Comparison of ENCODE assay signal across 18 cellular contexts in genomic region chr5:156687514-156687913, GRCh38.
DNase-seq lines count a peak whose midpoint lies in the region; ATAC-seq, FAIRE-seq and TF ChIP-seq lines count a peak whose summit lies in the region.
"Had no signal": no experiment of that assay in that cellular context is flagged by ENCODE, and none has a peak within 500 bp of the region (broad histone marks: within the 10 kb centered on the region; RNA-seq: fewer than 3 reads in every experiment).

No MANE protein-coding gene starts in this region.

- POLR2A ChIA-PET in H1 (lab: Charles Lee; ENCODE audit: partially characterized antibody), result no interaction called here

- 95% methylated on average over 8 of the region's 8 CpGs; no CpG with 5 or more reads in 1 of the 2 experiments for WGBS in H1 (ENCODE audit: extremely low coverage in 1 of 2, insufficient coverage in 1 of 2, insufficient read length in 1 of 2, insufficient replicate concordance in 2 of 2, low coverage in 1 of 2, low lambda C conversion rate in 2 of 2, missing lambda C conversion rate in 1 of 2), 2 experiments

- H3K27ac ChIP-seq in H1 (ENCODE audit: low read depth, low read length) (no peak overlapping the region), left ventricle myocardium inferior (replicated peaks) (peak overlapping the region; percentile 77), neural cell (ENCODE audit: low read length) (peak overlapping the region; percentile 68), colonic mucosa (no peak overlapping the region)
- H3K27ac ChIP-seq: C4-2B, RWPE1 had no signal

- H3K18ac ChIP-seq in H1 (ENCODE audit: extremely low read depth, low read length), result no peak overlapping the region

- no peaks in the 10 kb centered on the region for H3K79me1 ChIP-seq in H1 (ENCODE audit: low read depth, low read length)

- H4K20me1 ChIP-seq in H1 (replicated peaks in 1 of 2; ENCODE audit: control insufficient read depth in 1 of 2, insufficient read depth in 2 of 2, low read length in 2 of 2) (no peaks in the 10 kb centered on the region), neural cell (ENCODE audit: insufficient read depth) (no peaks in the 10 kb centered on the region)

- H3F3A ChIP-seq in neural cell (ENCODE audit: insufficient read depth, low read length, poor library complexity, severe bottlenecking), result no peaks in the 10 kb centered on the region

- no peaks in the 10 kb centered on the region for H3K23me2 ChIP-seq in H1 (ENCODE audit: low read depth, low read length)

- H3K9me3 ChIP-seq in H1 (ENCODE audit: insufficient read depth in 2 of 2, low read depth in 1 of 2, low read length in 1 of 2) (no peaks in the 10 kb centered on the region), left ventricle myocardium inferior (replicated peaks) (no peaks in the 10 kb centered on the region), neural cell (ENCODE audit: low read length) (no peaks in the 10 kb centered on the region), colonic mucosa (no peaks in the 10 kb centered on the region)
- H3K9me3 ChIP-seq: MG63 had no signal

- no peak for TF ChIP-seq RAD21 in H1 (IDR thresholded peaks at IDR 0.05 in 1 of 2, conservative IDR thresholded peaks at IDR 0.05 in 1 of 2; ENCODE audit: low read depth in 2 of 2, low read length in 2 of 2)
- no peak for TF ChIP-seq RAD21 in neural cell (conservative IDR thresholded peaks at IDR 0.05)

- H3K23ac ChIP-seq in H1 (ENCODE audit: insufficient read length), result no peak overlapping the region

- TF ChIP-seq POLR2A in H1 (IDR thresholded peaks at IDR 0.05; ENCODE audit: control extremely low read depth in 1 of 2, low read depth in 2 of 2, low read length in 2 of 2), result no peak

- no peak overlapping the region for H3K4me2 ChIP-seq in H1 (ENCODE audit: insufficient read depth in 1 of 2, low read depth in 2 of 2, low read length in 2 of 2)
- no peak overlapping the region for H3K4me2 ChIP-seq in neural cell (ENCODE audit: low read length)

- H3K9ac ChIP-seq in H1 (replicated peaks in 1 of 4; ENCODE audit: extremely low read depth in 1 of 4, low read depth in 3 of 4, low read length in 3 of 4) (no peak overlapping the region; a peak in 1 of 7 replicates), neural cell (ENCODE audit: low read length) (peak overlapping the region; percentile 24), colonic mucosa (ENCODE audit: low read depth in 2 of 2, low read length in 2 of 2) (no peak overlapping the region)

- H2AFZ ChIP-seq in H1 (ENCODE audit: low read length) (peak overlapping the region; percentile 74; the same call in 1 of the 2 replicates), neural cell (ENCODE audit: low read depth, low read length) (no peak overlapping the region)

- H4K91ac ChIP-seq in H1 (replicated peaks; ENCODE audit: insufficient read length, low read length), result no peak overlapping the region

- H2AK5ac ChIP-seq in H1 (ENCODE audit: low read depth, low read length), result no peak overlapping the region

- no peak overlapping the region for H4K8ac ChIP-seq in H1 (ENCODE audit: extremely low read depth, insufficient read depth, low read length)

- intact Hi-C loops in left ventricle myocardium inferior (cut with micrococcal nuclease) (no loop called here), colonic mucosa (cut with DNase I) (no loop called here)

- no peak for ATAC-seq in HG02642 (IDR thresholded peaks at IDR 0.05; ENCODE audit: poor library complexity, unreplicated experiment)
- no peak for ATAC-seq in HG03571 (IDR thresholded peaks at IDR 0.05; ENCODE audit: unreplicated experiment)

- H3K9me2 ChIP-seq in neural cell (ENCODE audit: insufficient read depth, low read length), result no peaks in the 10 kb centered on the region

- TF ChIP-seq CTCF in H1 (IDR thresholded peaks at IDR 0.05; ENCODE audit: control extremely low read depth in 1 of 3, insufficient read depth in 1 of 3, low read depth in 1 of 3, low read length in 3 of 3) (no peak), left ventricle myocardium inferior (IDR thresholded peaks at IDR 0.05; ENCODE audit: borderline replicate concordance) (no peak), neural cell (IDR thresholded peaks at IDR 0.05; ENCODE audit: poor library complexity, severe bottlenecking) (no peak), colonic mucosa (IDR thresholded peaks at IDR 0.05) (no peak)

- no peaks in the 10 kb centered on the region for H3K79me2 ChIP-seq in H1 (ENCODE audit: control insufficient read depth in 1 of 2, insufficient read depth in 2 of 2, low read length in 2 of 2)
- H3K79me2 ChIP-seq in neural cell (replicated peaks; ENCODE audit: insufficient read depth, low read length), result no peaks in the 10 kb centered on the region

- H3K27me3 ChIP-seq in H1 (replicated peaks in 1 of 4; ENCODE audit: control insufficient read depth in 3 of 4, extremely low read depth in 1 of 4, insufficient read depth in 3 of 4, low read length in 3 of 4) (no peaks in the 10 kb centered on the region), left ventricle myocardium inferior (ENCODE audit: low read depth) (no peaks in the 10 kb centered on the region), neural cell (ENCODE audit: insufficient read depth, low read depth, low read length) (no peaks in the 10 kb centered on the region), colonic mucosa (no peaks in the 10 kb centered on the region)
- H3K27me3 ChIP-seq: MG63 had no signal

- no peak overlapping the region for H4K5ac ChIP-seq in H1 (ENCODE audit: insufficient read length, low read depth, low read length)

- H2BK5ac ChIP-seq in H1 (ENCODE audit: low read depth, low read length), result no peak overlapping the region

- DNase-seq in Ammon's horn (ENCODE audit: low spot score), result peak; percentile 3
- no peak for DNase-seq in H1 (ENCODE audit: low read depth in 1 of 2, low spot score in 2 of 2)
- DNase-seq in left ventricle myocardium inferior, result no peak
- no peak for DNase-seq in colonic mucosa
- no peak for DNase-seq in NCI-H345 (lab: John Stamatoyannopoulos, UW)
- DNase-seq: AML-193, Kasumi-1, MG63, NCI-H1694 treated with DMSO at 0.1 percent for 48 hours, NCI-H510A, NCI-H748 treated with DMSO at 0.1 percent for 48 hours had no signal

- no peak overlapping the region for H2BK120ac ChIP-seq in H1 (replicated peaks; ENCODE audit: low read depth, low read length)

- no peak for FAIRE-seq in H1 (lab: Jason Lieb, UNC)
- FAIRE-seq: G401.6, H54 had no signal

- H3K4ac ChIP-seq in H1 (replicated peaks; ENCODE audit: insufficient read length, low read depth, low read length), result no peak overlapping the region

- H3K14ac ChIP-seq in H1 (ENCODE audit: insufficient read length), result no peak overlapping the region

- H2BK12ac ChIP-seq in H1 (ENCODE audit: low read depth, low read length), result peak overlapping the region; percentile 54; the same call in 1 of the 2 replicates

- H3K4me3 ChIP-seq in H1 (ENCODE audit: extremely low read depth in 1 of 4, insufficient read depth in 2 of 4, low read depth in 3 of 4, low read length in 4 of 4), result no peak overlapping the region
- no peak overlapping the region for H3K4me3 ChIP-seq in left ventricle myocardium inferior
- H3K4me3 ChIP-seq in neural cell (ENCODE audit: low read length), result peak overlapping the region; percentile 14
- no peak overlapping the region for H3K4me3 ChIP-seq in colonic mucosa
- H3K4me3 ChIP-seq: MG63 had no signal

- H3K56ac ChIP-seq in H1 (replicated peaks; ENCODE audit: insufficient read length, low read depth, low read length), result no peak overlapping the region

- CTCF ChIA-PET in H1 (lab: Charles Lee; ENCODE audit: partially characterized antibody), result interaction anchor here (1.1 to 1.6 kb wide), 3 partner anchors 9 to 129 kb away, joined by 3 to 5 read pairs (median 4); no protein-coding TSS in a partner anchor

- no peak overlapping the region for H2BK20ac ChIP-seq in H1 (ENCODE audit: low read length)

- peaks cover 0 to 15% (median 4%) of the 10 kb centered on the region in 4 experiments; a peak in 3 of 7 replicates for H3K4me1 ChIP-seq in H1 (replicated peaks in 1 of 4; ENCODE audit: control insufficient read depth in 3 of 4, insufficient read depth in 4 of 4, low read length in 3 of 4)
- H3K4me1 ChIP-seq in left ventricle myocardium inferior, result peaks cover 59% of the 10 kb centered on the region
- H3K4me1 ChIP-seq in colonic mucosa, result no peaks in the 10 kb centered on the region

- peak overlapping the region; percentile 51; the same call in 1 of the 2 replicates for H2BK15ac ChIP-seq in H1 (ENCODE audit: low read length)

- H3K36me3 ChIP-seq in H1 (ENCODE audit: control insufficient read depth in 2 of 4, insufficient read depth in 4 of 4, low read length in 3 of 4), result no peaks in the 10 kb centered on the region
- H3K36me3 ChIP-seq in left ventricle myocardium inferior, result no peaks in the 10 kb centered on the region
- no peaks in the 10 kb centered on the region for H3K36me3 ChIP-seq in neural cell (ENCODE audit: insufficient read depth, low read length)
- no peaks in the 10 kb centered on the region for H3K36me3 ChIP-seq in colonic mucosa
- H3K36me3 ChIP-seq: MG63 had no signal

- TF ChIP-seq EP300 in H1 (IDR thresholded peaks at IDR 0.05; ENCODE audit: borderline replicate concordance in 1 of 2, low read depth in 2 of 2, low read length in 2 of 2) (no peak), neural cell (conservative IDR thresholded peaks at IDR 0.05; ENCODE audit: poor library complexity, severe bottlenecking) (peak; percentile 22)

TF ChIP-seq in H1, 55 proteins besides CTCF, POLR2A, EP300 and RAD21 (continues in another document):
- TF ChIP-seq YY1 (IDR thresholded peaks at IDR 0.05; ENCODE audit: low read depth, low read length) (no peak), EGR1 (IDR thresholded peaks at IDR 0.05; ENCODE audit: borderline replicate concordance, low read depth, low read length) (no peak), CHD2 (IDR thresholded peaks at IDR 0.05; ENCODE audit: low read length) (no peak), KDM1A (IDR thresholded peaks at IDR 0.05; ENCODE audit: borderline replicate concordance, low read length) (no peak), E2F6 (IDR thresholded peaks at IDR 0.05) (no peak)

TF ChIP-seq in neural cell, 6 proteins besides CTCF, POLR2A, EP300 and RAD21 (continues in another document):
- TF ChIP-seq POLR2AphosphoS5 (IDR thresholded peaks at IDR 0.05) (peak; percentile 48), MXI1 (conservative IDR thresholded peaks at IDR 0.05; ENCODE audit: poor library complexity, severe bottlenecking) (no peak), EZH2 (IDR thresholded peaks at IDR 0.05; ENCODE audit: borderline replicate concordance, insufficient read depth, low read length, poor library complexity, severe bottlenecking) (no peak)

Comparison
In these comparisons a context has a peak if more than half of its experiments do, and no peak if none do; other contexts are left out.
1. H3K27ac ChIP-seq: peak in left ventricle myocardium inferior (single experiment) and neural cell (single experiment); none in H1 (single experiment) and colonic mucosa (single experiment).